ENCODE assay signal across 10 cellular contexts in genomic region chr20:36744243-36744642, GRCh38. TPM values are rescaled to one million over a fixed set of nuclear protein-coding genes. Genes with fewer than 3 reads are reported as not detected.
A peak's percentile ranks its signal among the peaks of the same experiment; 100 is the strongest.
DNase-seq lines count a peak whose midpoint lies in the region; ATAC-seq and TF ChIP-seq lines count a peak whose summit lies in the region.
"Had no signal": no experiment of that assay in that cellular context is flagged by ENCODE, and none has a peak within 500 bp of the region (broad histone marks: within the 10 kb centered on the region; RNA-seq: fewer than 3 reads in every experiment).

No MANE protein-coding gene starts in this region.

- H3K36me3 ChIP-seq in BLaER1 (no peaks in the 10 kb centered on the region), muscle layer of duodenum (ENCODE audit: control insufficient read depth in 1 of 2, insufficient read depth in 2 of 2, low read length in 2 of 2) (no peaks in the 10 kb centered on the region)
- H3K36me3 ChIP-seq: Peyer's patch had no signal

- H3K27me3 ChIP-seq in BLaER1 (no peaks in the 10 kb centered on the region), muscle layer of duodenum (ENCODE audit: low read depth, low read length) (no peaks in the 10 kb centered on the region)
- H3K27me3 ChIP-seq: Peyer's patch had no signal

- H3K9me3 Mint-ChIP-seq in HFFc6 = no peaks in the 10 kb centered on the region

- intact Hi-C loops in lower leg skin (cut with DNase I; ENCODE audit: low total_unique reads) = no loop called here

- peaks cover 8% of the 10 kb centered on the region; the same call in 1 of the 2 replicates for H4K20me1 ChIP-seq in BLaER1

- no peaks in the 10 kb centered on the region for H3K36me3 Mint-ChIP-seq in HFFc6 (ENCODE audit: low read depth)

- no peak overlapping the region for H3K27ac ChIP-seq in BLaER1
- H3K27ac ChIP-seq in muscle layer of duodenum (ENCODE audit: low read length) = no peak overlapping the region
- H3K27ac ChIP-seq: Peyer's patch had no signal

- H3K4me3 Mint-ChIP-seq in HFFc6 = peak overlapping the region; percentile 90

- ATAC-seq in GM19397 (IDR thresholded peaks at IDR 0.05; ENCODE audit: unreplicated experiment) = no peak

- WGBS in lower leg skin, 2 donors = 66 to 67% methylated on average over 4 of the region's 4 CpGs

- DNase-seq in HFFc6 = no peak
- DNase-seq in astrocyte of the cerebellum (ENCODE audit: low read depth) = no peak
- no peak for DNase-seq in AG20443 (ENCODE audit: low spot score)
- DNase-seq in NCI-H446 (lab: John Stamatoyannopoulos, UW) = no peak
- DNase-seq in lower leg skin (ENCODE audit: low spot score in 2 of 2) = no peak
- DNase-seq: Peyer's patch; stimulated activated CD8-positive, alpha-beta memory T cell treated with anti-CD3 and anti-CD28 coated beads, Interleukin-4, amount 100 ng/mL, for 48 hours had no signal

- H3K4me1 ChIP-seq in BLaER1 = peaks cover 21% of the 10 kb centered on the region
- peaks cover 0 to 14% of the 10 kb centered on the region in 2 donors for H3K4me1 ChIP-seq in muscle layer of duodenum (ENCODE audit: control insufficient read depth in 1 of 2, insufficient read depth in 2 of 2, low read length in 2 of 2)

- peaks cover 24% of the 10 kb centered on the region for H3K4me1 Mint-ChIP-seq in HFFc6 (ENCODE audit: low read depth)

- H3K27ac Mint-ChIP-seq in HFFc6 = peak overlapping the region; percentile 82

- no peak overlapping the region for H3K4me3 ChIP-seq in BLaER1
- H3K4me3 ChIP-seq in astrocyte of the cerebellum (ENCODE audit: low read depth, low read length) = peak overlapping the region; percentile 72
- H3K4me3 ChIP-seq in muscle layer of duodenum (ENCODE audit: low read depth in 1 of 2, low read length in 2 of 2) = peak overlapping the region; percentile 21 to 95
- H3K4me3 ChIP-seq in lower leg skin (ENCODE audit: low read depth, poor library complexity, severe bottlenecking) = no peak overlapping the region

- no peaks in the 10 kb centered on the region for H3K27me3 Mint-ChIP-seq in HFFc6 (ENCODE audit: insufficient read depth)

- TF ChIP-seq POLR2A in lower leg skin (IDR thresholded peaks at IDR 0.05) = no peak

- TF ChIP-seq CTCF in HFFc6 (IDR thresholded peaks at IDR 0.05) = no peak
- TF ChIP-seq CTCF in astrocyte of the cerebellum (IDR thresholded peaks at IDR 0.05; ENCODE audit: low read depth, low read length, missing control alignments) = no peak
- TF ChIP-seq CTCF in lower leg skin (IDR thresholded peaks at IDR 0.05) = no peak

- H3K9me3 ChIP-seq in BLaER1 (no peaks in the 10 kb centered on the region), muscle layer of duodenum (ENCODE audit: control insufficient read depth in 1 of 2, low read length in 2 of 2) (no peaks in the 10 kb centered on the region)
- H3K9me3 ChIP-seq: Peyer's patch had no signal

- in situ Hi-C loops in astrocyte of the cerebellum (cut with HindIII; ENCODE audit: low sequenced_read_pairs) = loop anchor here (5.0 kb wide), 1 partner anchor 102 kb away; no protein-coding TSS in a partner anchor

- H3K9ac ChIP-seq in BLaER1 = no peak overlapping the region

- H3K4me2 ChIP-seq in BLaER1 = peak overlapping the region; percentile 99

RNA-seq across cellular contexts. Expression of gene NDRG3, which starts 1.6 kb away (rescaled TPM):
- 10 to 100 TPM; 32.8 to 42.3 (median 37.2) TPM for total RNA-seq in HFFc6 (2021; fragmentation: NEBNext Ultra II Directional; extraction: Animal tissue kit (Norgen Biotek cat#: 25700))
- 10 to 100 TPM; 16.6 to 21.8 (median 19.8) TPM for total RNA-seq in lower leg skin

RNA-seq across cellular contexts. Expression of gene DSN1, which starts 29.3 kb away (rescaled TPM):
- total RNA-seq in HFFc6 (2021; fragmentation: NEBNext Ultra II Directional; extraction: Animal tissue kit (Norgen Biotek cat#: 25700)) = 10 to 100 TPM in 5 of 6 experiments, 1 to 10 TPM in 1; 8.6 to 15.7 (median 14.0) TPM
- 10 to 100 TPM in 1 of 4 donors, 1 to 10 TPM in 3; 7.9 to 11.6 (median 9.0) TPM for total RNA-seq in lower leg skin

Comparison
In these comparisons a context has a peak if more than half of its experiments do, and no peak if none do; other contexts are left out.
1. H3K4me3 ChIP-seq: peak in astrocyte of the cerebellum (single experiment) and muscle layer of duodenum (2 of 2); none in BLaER1 (single experiment) and lower leg skin (single experiment).